1 cellular context compared by ENCODE assay signal in genomic region chr10:76723781-76724336, GRCh38.
TF ChIP-seq lines count a peak whose summit lies in the region.

No MANE protein-coding gene starts in this region.

TF ChIP-seq in WTC11, 78 proteins besides CTCF, POLR2A, EP300 and RAD21 (continued from another document):
- TF ChIP-seq ZNF232 (CRISPR knock-in tag; IDR thresholded peaks at IDR 0.05) (no peak), JAZF1 (CRISPR knock-in tag; IDR thresholded peaks at IDR 0.05) (no peak), ZNF532 (CRISPR knock-in tag; IDR thresholded peaks at IDR 0.05; ENCODE audit: borderline replicate concordance) (no peak), CREB1 (CRISPR knock-in tag; IDR thresholded peaks at IDR 0.05) (no peak)
TF ChIP-seq in WTC11: peak in this region for 0.
